6 cellular contexts compared by ENCODE assay signal in genomic region chr11:48488493-48488892, GRCh38. TPM values are rescaled to one million over a fixed set of nuclear protein-coding genes. Genes with fewer than 3 reads are reported as not detected.
"Had no signal": no experiment of that assay in that cellular context is flagged by ENCODE, and none has a peak within 500 bp of the region (broad histone marks: within the 10 kb centered on the region; RNA-seq: fewer than 3 reads in every experiment).

A gene with protein sequence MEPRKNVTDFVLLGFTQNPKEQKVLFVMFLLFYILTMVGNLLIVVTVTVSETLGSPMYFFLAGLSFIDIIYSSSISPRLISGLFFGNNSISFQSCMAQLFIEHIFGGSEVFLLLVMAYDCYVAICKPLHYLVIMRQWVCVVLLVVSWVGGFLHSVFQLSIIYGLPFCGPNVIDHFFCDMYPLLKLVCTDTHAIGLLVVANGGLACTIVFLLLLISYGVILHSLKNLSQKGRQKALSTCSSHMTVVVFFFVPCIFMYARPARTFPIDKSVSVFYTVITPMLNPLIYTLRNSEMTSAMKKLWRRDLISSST (plus strand): TSS chr11:48488793. CDS start chr11:48488793, 0 bp downstream.

RNA-seq across cellular contexts. Expression of the gene that starts here (rescaled TPM):
- polyA plus RNA-seq: endothelial cell of umbilical vein, esophagus, fibroblast of lung, foreskin keratinocyte, heart left ventricle, heart right ventricle had no signal
